In genomic region chr2:110771549-110772382, GRCh38 we compare ENCODE assay signal across 1 cellular context.
TF ChIP-seq lines count a peak whose summit lies in the region.

No MANE protein-coding gene starts in this region.

TF ChIP-seq in H1, 55 proteins besides CTCF, POLR2A, EP300 and RAD21:
- TF ChIP-seq PHF8 (conservative IDR thresholded peaks at IDR 0.05; ENCODE audit: low read depth, low read length): no peak
- no peak for TF ChIP-seq GABPA (IDR thresholded peaks at IDR 0.05; ENCODE audit: borderline replicate concordance, insufficient read depth, low read length)
- no peak for TF ChIP-seq CBX5 (IDR thresholded peaks at IDR 0.05; ENCODE audit: low read depth, low read length)
- TF ChIP-seq TAF1 (IDR thresholded peaks at IDR 0.05; ENCODE audit: low read depth, low read length): no peak
- TF ChIP-seq CHD2 (IDR thresholded peaks at IDR 0.05; ENCODE audit: low read length): no peak
- TF ChIP-seq KDM1A (IDR thresholded peaks at IDR 0.05; ENCODE audit: borderline replicate concordance, low read length): peak; percentile 76; the same call in 1 of the 2 replicates
- TF ChIP-seq SP1 (IDR thresholded peaks at IDR 0.05; ENCODE audit: low read depth, low read length): no peak
- TF ChIP-seq SIN3A (conservative IDR thresholded peaks at IDR 0.05 in 1 of 2, IDR thresholded peaks at IDR 0.05 in 1 of 2; ENCODE audit: low read depth in 1 of 2, low read length in 2 of 2): no peak; a peak in 1 of 4 replicates
- peak; percentile 70; the same call in 1 of the 2 replicates for TF ChIP-seq ATF2 (IDR thresholded peaks at IDR 0.05; ENCODE audit: low read length)
- peak; percentile 95 for TF ChIP-seq TCF12 (IDR thresholded peaks at IDR 0.05; ENCODE audit: low read depth, low read length)
- TF ChIP-seq CREB1 (IDR thresholded peaks at IDR 0.05): no peak
- no peak for TF ChIP-seq RNF2 (IDR thresholded peaks at IDR 0.05; ENCODE audit: borderline replicate concordance, low read depth, low read length, missing control alignments, poor library complexity, severe bottlenecking)
- TF ChIP-seq RFX5 (IDR thresholded peaks at IDR 0.05; ENCODE audit: borderline replicate concordance, low read depth, low read length): no peak
- peak in 1 of 2 experiments; percentile 72; a peak in 1 of 4 replicates for TF ChIP-seq HDAC2 (IDR thresholded peaks at IDR 0.05; ENCODE audit: borderline replicate concordance in 1 of 2, low read depth in 2 of 2, low read length in 2 of 2)
- no peak for TF ChIP-seq NRF1 (IDR thresholded peaks at IDR 0.05; ENCODE audit: low read depth, low read length)
- no peak for TF ChIP-seq SUZ12 (IDR thresholded peaks at IDR 0.05; ENCODE audit: low read length)
- TF ChIP-seq CHD1 (IDR thresholded peaks at IDR 0.05; ENCODE audit: low read depth, low read length): no peak
- no peak for TF ChIP-seq TEAD4 (IDR thresholded peaks at IDR 0.05; ENCODE audit: low read depth, low read length)
- no peak for TF ChIP-seq EGR1 (IDR thresholded peaks at IDR 0.05; ENCODE audit: borderline replicate concordance, low read depth, low read length)
- peak; percentile 35 for TF ChIP-seq NANOG (IDR thresholded peaks at IDR 0.05; ENCODE audit: insufficient read depth, low read depth, low read length, poor library complexity, severe bottlenecking)
- no peak for TF ChIP-seq RXRA (IDR thresholded peaks at IDR 0.05; ENCODE audit: insufficient read depth, low read depth, low read length)
- no peak for TF ChIP-seq POU5F1 (IDR thresholded peaks at IDR 0.05; ENCODE audit: low read depth, low read length)
- no peak for TF ChIP-seq SP2 (IDR thresholded peaks at IDR 0.05; ENCODE audit: low read length)
- no peak for TF ChIP-seq CTBP2 (IDR thresholded peaks at IDR 0.05; ENCODE audit: borderline replicate concordance, insufficient read depth, insufficient read length, low read length)
- no peak for TF ChIP-seq JUND (IDR thresholded peaks at IDR 0.05; ENCODE audit: low read length)
- no peak for TF ChIP-seq EZH2 (IDR thresholded peaks at IDR 0.05; ENCODE audit: low read depth, low read length, severe bottlenecking)
- no peak for TF ChIP-seq KDM4A (IDR thresholded peaks at IDR 0.05; ENCODE audit: low read depth, low read length, severe bottlenecking)
- TF ChIP-seq CEBPB (IDR thresholded peaks at IDR 0.05; ENCODE audit: low read depth, low read length): no peak
- TF ChIP-seq BCL11A (IDR thresholded peaks at IDR 0.05; ENCODE audit: low read depth in 2 of 2, low read length in 2 of 2): no peak
- 0 out of 2 replicates have a peak, but pooled peaks have one; percentile 11 for TF ChIP-seq MAX (IDR thresholded peaks at IDR 0.05)
- TF ChIP-seq BACH1 (IDR thresholded peaks at IDR 0.05; ENCODE audit: low read length): no peak
- TF ChIP-seq MAFK (IDR thresholded peaks at IDR 0.05; ENCODE audit: low read depth, low read length): no peak
- TF ChIP-seq ATF3 (IDR thresholded peaks at IDR 0.05; ENCODE audit: insufficient read depth, low read depth, low read length): no peak
- no peak for TF ChIP-seq SP4 (IDR thresholded peaks at IDR 0.05; ENCODE audit: low read length)
